Comparison of ENCODE assay signal across 29 cellular contexts in genomic region chr3:176766862-176767261, GRCh38.
DNase-seq lines count a peak whose midpoint lies in the region; ATAC-seq, FAIRE-seq and TF ChIP-seq lines count a peak whose summit lies in the region.
"Had no signal": no experiment of that assay in that cellular context is flagged by ENCODE, and none has a peak within 500 bp of the region (broad histone marks: within the 10 kb centered on the region; RNA-seq: fewer than 3 reads in every experiment).

No MANE protein-coding gene starts in this region.

- TF ChIP-seq CTCF in GM23338 (conservative IDR thresholded peaks at IDR 0.05; ENCODE audit: low read depth in 2 of 2) (no peak), PC-3 (conservative IDR thresholded peaks at IDR 0.05; ENCODE audit: low read depth, low read length) (no peak), bronchial epithelial cell (IDR thresholded peaks at IDR 0.05; ENCODE audit: insufficient read depth, low read length, severe bottlenecking) (no peak), pancreas (IDR thresholded peaks at IDR 0.05) (no peak), natural killer cell (IDR thresholded peaks at IDR 0.05) (no peak)

- H4K20me1 ChIP-seq in GM23338 (replicated peaks; ENCODE audit: insufficient read depth) (no peaks in the 10 kb centered on the region), PC-3 (ENCODE audit: low read length) (no peaks in the 10 kb centered on the region)

- H3K4me1 Mint-ChIP-seq in GM23338 = no peaks in the 10 kb centered on the region
- H3K4me1 Mint-ChIP-seq in natural killer cell = no peaks in the 10 kb centered on the region
- H3K4me1 Mint-ChIP-seq: mesothelial cell of epicardium had no signal

- H3K36me3 ChIP-seq in GM23338 (ENCODE audit: insufficient read depth) (no peaks in the 10 kb centered on the region), PC-3 (ENCODE audit: low read depth, low read length) (no peaks in the 10 kb centered on the region), bronchial epithelial cell (ENCODE audit: control insufficient read depth, insufficient read depth, low read length) (no peaks in the 10 kb centered on the region), pancreas (no peaks in the 10 kb centered on the region)
- H3K36me3 ChIP-seq: cardiac muscle cell, prostate gland, thyroid gland, WERI-Rb-1 had no signal

- H3K9me3 ChIP-seq in PC-3 (ENCODE audit: low read length) (no peaks in the 10 kb centered on the region), pancreas (no peaks in the 10 kb centered on the region)
- H3K9me3 ChIP-seq: prostate gland, thyroid gland had no signal

- H3K4me2 ChIP-seq in GM23338 = no peak overlapping the region
- peak overlapping the region; percentile 58 for H3K4me2 ChIP-seq in PC-3 (ENCODE audit: low read length)

- H3K27me3 Mint-ChIP-seq in GM23338 (ENCODE audit: insufficient read depth, low read depth, poor library complexity) (peaks cover 4% of the 10 kb centered on the region), natural killer cell (ENCODE audit: low read depth in 2 of 2) (no peaks in the 10 kb centered on the region)

- H3K79me2 ChIP-seq in GM23338 (replicated peaks; ENCODE audit: insufficient read depth) (no peaks in the 10 kb centered on the region), PC-3 (ENCODE audit: low read length) (no peaks in the 10 kb centered on the region)

- CTCF ChIA-PET in PC-3 (lab: Charles Lee) = no interaction called here

- no peak overlapping the region for H2AFZ ChIP-seq in GM23338
- H2AFZ ChIP-seq in PC-3 (ENCODE audit: low read length) = no peak overlapping the region

- no peaks in the 10 kb centered on the region for H3K27me3 ChIP-seq in GM23338 (ENCODE audit: insufficient read depth)
- no peaks in the 10 kb centered on the region for H3K27me3 ChIP-seq in PC-3 (ENCODE audit: low read length)
- H3K27me3 ChIP-seq in bronchial epithelial cell (ENCODE audit: control insufficient read depth, insufficient read depth, low read length) = no peaks in the 10 kb centered on the region
- H3K27me3 ChIP-seq in pancreas = no peaks in the 10 kb centered on the region
- H3K27me3 ChIP-seq: cardiac muscle cell, thyroid gland had no signal

- POLR2A ChIA-PET in PC-3 (lab: Charles Lee; ENCODE audit: unreplicated experiment) = no interaction called here

- H3K4me3 Mint-ChIP-seq in GM23338 (no peak overlapping the region), natural killer cell (no peak overlapping the region)
- H3K4me3 Mint-ChIP-seq: mesothelial cell of epicardium had no signal

- 47 to 55% methylated on average over 1 of the region's 1 CpG for WGBS in pancreas, 2 donors

- DNase-seq in GM23338 (ENCODE audit: low spot score) (no peak), PC-3 (peak; percentile 68), bronchial epithelial cell (ENCODE audit: low read depth) (peak; percentile 77), pancreas (no peak), SKM-1 (lab: John Stamatoyannopoulos, UW; ENCODE audit: unreplicated experiment) (no peak), natural killer cell (no peak)
- DNase-seq: activated CD4-positive, alpha-beta T cell treated with anti-CD3 and anti-CD28 coated beads for 48 hours; activated CD8-positive, alpha-beta memory T cell treated with anti-CD3 and anti-CD28 coated beads for 24 hours; activated naive CD4-positive, alpha-beta T cell treated with anti-CD3 and anti-CD28 coated beads, Interleukin-2, amount 50 U/mL, for 16 hours; activated T-cell treated with anti-CD3 and anti-CD28 coated beads for 4 hours; DMS 273 treated with DMSO at 0.1 percent for 48 hours; effector memory CD4-positive, alpha-beta T cell; erythroblast; glutamatergic neuron; KBM-7; left ventricle myocardium superior; NCI-H2227 treated with DMSO at 0.1 percent for 48 hours; stimulated activated CD4-positive, alpha-beta T cell treated with anti-CD3 and anti-CD28 coated beads, Interleukin-12 subunit alpha, Interleukin-12 subunit beta, amount 100 ng/mL, for 4 hours; stimulated activated CD4-positive, alpha-beta T cell treated with anti-CD3 and anti-CD28 coated beads, Interleukin-2, amount 100 ng/mL, for 48 hours; WERI-Rb-1 had no signal

- H3K27ac ChIP-seq in GM23338 (ENCODE audit: low read depth) = no peak overlapping the region
- peak overlapping the region; percentile 91 for H3K27ac ChIP-seq in PC-3 (ENCODE audit: low read length)
- H3K27ac ChIP-seq in pancreas = peak overlapping the region in 2 of 4 donors; percentile 49 to 57
- H3K27ac ChIP-seq: cardiac muscle cell, prostate gland, thyroid gland, WERI-Rb-1 had no signal

- H3K9ac ChIP-seq in PC-3 (ENCODE audit: low read length) = peak overlapping the region; percentile 52

- H3K4me3 ChIP-seq in GM23338 (no peak overlapping the region), PC-3 (ENCODE audit: low read length) (no peak overlapping the region), bronchial epithelial cell (ENCODE audit: low read depth, low read length) (no peak overlapping the region), pancreas (no peak overlapping the region)
- H3K4me3 ChIP-seq: cardiac muscle cell, prostate gland, thyroid gland had no signal

- no peak for FAIRE-seq in bronchial epithelial cell (lab: Jason Lieb, UNC)
- no peak for FAIRE-seq in pancreas (lab: Jason Lieb, UNC)
- FAIRE-seq: colon, GM12891, HTR-8/SVneo had no signal

- H3K4me1 ChIP-seq in GM23338 (ENCODE audit: insufficient read depth) (no peaks in the 10 kb centered on the region), PC-3 (ENCODE audit: insufficient read depth, low read length) (peaks cover 19% of the 10 kb centered on the region), pancreas (peaks cover 0 to 11% (median 7%) of the 10 kb centered on the region in 3 donors)
- H3K4me1 ChIP-seq: prostate gland, thyroid gland had no signal

- H3K9me2 ChIP-seq in GM23338 (ENCODE audit: insufficient read depth) (peaks cover 6% of the 10 kb centered on the region), PC-3 (replicated peaks; ENCODE audit: low read length) (no peaks in the 10 kb centered on the region)

- H3K9me3 Mint-ChIP-seq in GM23338 = peaks cover 18% of the 10 kb centered on the region
- H3K9me3 Mint-ChIP-seq in natural killer cell = peaks cover 8 to 17% of the 10 kb centered on the region in 2 donors
- H3K9me3 Mint-ChIP-seq: activated T-helper 2 cell treated with anti-CD3 and anti-CD28 coated beads, Interferon-gamma antibody, Interleukin-2, Interleukin-4, amounts not matched to agents 10 μg/mL and 5 μg/mL and 100 μg/mL, durations not matched to agents 14 hours and 24 hours and 36 hours had no signal

- no TSS peak for BruUV-seq in PC-3 (replicated peaks; lab: Mats Ljungman, UMichigan)

- ATAC-seq in GM23338 (no peak), PC-3 (peak; percentile 39), pancreas (peak in 3 of 4 donors; percentile 11 to 45 (median 42)), GM21723 (IDR thresholded peaks at IDR 0.05; ENCODE audit: unreplicated experiment) (no peak), natural killer cell (no peak)
- ATAC-seq: left ventricle myocardium superior had no signal

- H3K27ac Mint-ChIP-seq in GM23338 (0 out of 2 replicates have a peak overlapping the region, but pooled peaks have one; percentile 61), natural killer cell (no peak overlapping the region)
- H3K27ac Mint-ChIP-seq: activated T-helper 2 cell treated with anti-CD3 and anti-CD28 coated beads, Interferon-gamma antibody, Interleukin-2, Interleukin-4, amounts not matched to agents 10 μg/mL and 5 μg/mL and 100 μg/mL, durations not matched to agents 14 hours and 24 hours and 36 hours; mesothelial cell of epicardium had no signal

- intact Hi-C loops in PC-3 (cut with micrococcal nuclease) (no loop called here), pancreas (cut with DNase I) (no loop called here), natural killer cell (cut with micrococcal nuclease) (no loop called here)

- H3F3A ChIP-seq in GM23338 (replicated peaks; ENCODE audit: low read depth) (no peaks in the 10 kb centered on the region), PC-3 (ENCODE audit: low read length, unreplicated experiment) (no peaks in the 10 kb centered on the region)

- H3K36me3 Mint-ChIP-seq in GM23338 (ENCODE audit: low read depth) (peaks cover 9% of the 10 kb centered on the region; the same call in 2 of the 3 replicates), natural killer cell (peaks cover 7% of the 10 kb centered on the region)
- H3K36me3 Mint-ChIP-seq: mesothelial cell of epicardium had no signal

TF ChIP-seq in GM23338, 12 proteins besides CTCF, POLR2A, EP300 and RAD21 (continues in another document):
- TF ChIP-seq, protein P1, sequence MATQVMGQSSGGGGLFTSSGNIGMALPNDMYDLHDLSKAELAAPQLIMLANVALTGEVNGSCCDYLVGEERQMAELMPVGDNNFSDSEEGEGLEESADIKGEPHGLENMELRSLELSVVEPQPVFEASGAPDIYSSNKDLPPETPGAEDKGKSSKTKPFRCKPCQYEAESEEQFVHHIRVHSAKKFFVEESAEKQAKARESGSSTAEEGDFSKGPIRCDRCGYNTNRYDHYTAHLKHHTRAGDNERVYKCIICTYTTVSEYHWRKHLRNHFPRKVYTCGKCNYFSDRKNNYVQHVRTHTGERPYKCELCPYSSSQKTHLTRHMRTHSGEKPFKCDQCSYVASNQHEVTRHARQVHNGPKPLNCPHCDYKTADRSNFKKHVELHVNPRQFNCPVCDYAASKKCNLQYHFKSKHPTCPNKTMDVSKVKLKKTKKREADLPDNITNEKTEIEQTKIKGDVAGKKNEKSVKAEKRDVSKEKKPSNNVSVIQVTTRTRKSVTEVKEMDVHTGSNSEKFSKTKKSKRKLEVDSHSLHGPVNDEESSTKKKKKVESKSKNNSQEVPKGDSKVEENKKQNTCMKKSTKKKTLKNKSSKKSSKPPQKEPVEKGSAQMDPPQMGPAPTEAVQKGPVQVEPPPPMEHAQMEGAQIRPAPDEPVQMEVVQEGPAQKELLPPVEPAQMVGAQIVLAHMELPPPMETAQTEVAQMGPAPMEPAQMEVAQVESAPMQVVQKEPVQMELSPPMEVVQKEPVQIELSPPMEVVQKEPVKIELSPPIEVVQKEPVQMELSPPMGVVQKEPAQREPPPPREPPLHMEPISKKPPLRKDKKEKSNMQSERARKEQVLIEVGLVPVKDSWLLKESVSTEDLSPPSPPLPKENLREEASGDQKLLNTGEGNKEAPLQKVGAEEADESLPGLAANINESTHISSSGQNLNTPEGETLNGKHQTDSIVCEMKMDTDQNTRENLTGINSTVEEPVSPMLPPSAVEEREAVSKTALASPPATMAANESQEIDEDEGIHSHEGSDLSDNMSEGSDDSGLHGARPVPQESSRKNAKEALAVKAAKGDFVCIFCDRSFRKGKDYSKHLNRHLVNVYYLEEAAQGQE (IDR thresholded peaks at IDR 0.05; ENCODE audit: unreplicated experiment) = no peak
- TF ChIP-seq EZH2 (IDR thresholded peaks at IDR 0.05; ENCODE audit: low read depth, unreplicated experiment) = no peak
- TF ChIP-seq NANOG (IDR thresholded peaks at IDR 0.05; ENCODE audit: borderline replicate concordance) = no peak
- no peak for TF ChIP-seq ZNF331 (CRISPR knock-in tag; IDR thresholded peaks at IDR 0.05; ENCODE audit: low read depth)

Comparison
In these comparisons a context has a peak if more than half of its experiments do, and no peak if none do; other contexts are left out.
1. ATAC-seq: peak in PC-3 (single experiment) and pancreas (3 of 4); none in GM23338 (single experiment), GM21723 (single experiment) and natural killer cell (0 of 3).
2. DNase-seq: peak in PC-3 (single experiment) and bronchial epithelial cell (single experiment); none in GM23338 (single experiment), pancreas (0 of 6), SKM-1 (single experiment) and natural killer cell (single experiment).